ENCODE assay signal across 20 cellular contexts in genomic region chr7:19815546-19815945, GRCh38. TPM values are rescaled to one million over a fixed set of nuclear protein-coding genes. Genes with fewer than 3 reads are reported as not detected.
"Had no signal": no experiment of that assay in that cellular context is flagged by ENCODE, and none has a peak within 500 bp of the region (broad histone marks: within the 10 kb centered on the region; RNA-seq: fewer than 3 reads in every experiment).

No MANE protein-coding gene starts in this region.

- H3K4me1 ChIP-seq: transverse colon had no signal

- H3K9me3 ChIP-seq: transverse colon had no signal

- H3K36me3 ChIP-seq: transverse colon had no signal

- H3K79me2 ChIP-seq: hepatocyte had no signal

- H2AFZ ChIP-seq: hepatocyte had no signal

- H3K27me3 ChIP-seq: hepatocyte, transverse colon had no signal

- H3K27ac ChIP-seq: hepatocyte, transverse colon had no signal

- DNase-seq: activated B cell treated with CpG ODN at 0.5 μM for 24 hours; activated CD4-positive, alpha-beta memory T cell treated with anti-CD3 and anti-CD28 coated beads for 36 hours; activated CD4-positive, alpha-beta T cell treated with anti-CD3 and anti-CD28 coated beads for 4 hours; activated naive CD4-positive, alpha-beta T cell treated with Interleukin-2 at 50 U/mL for 16 hours; activated naive CD8-positive, alpha-beta T cell treated with anti-CD3 and anti-CD28 coated beads for 36 hours; activated T-cell treated with anti-CD3 and anti-CD28 coated beads, Interleukin-2, amount 50 U/mL, for 48 hours; effector CD4-positive, alpha-beta T cell; erythroblast; foreskin melanocyte; glutamatergic neuron; left colon; nephron progenitor cell; nucleus accumbens; stimulated activated CD4-positive, alpha-beta T cell treated with anti-CD3 and anti-CD28 coated beads, Interleukin-2, amount 100 ng/mL, for 48 hours; stimulated activated CD8-positive, alpha-beta memory T cell treated with anti-CD3 and anti-CD28 coated beads, Interleukin-4, amount 100 ng/mL, for 48 hours; stimulated activated naive B cell treated with anti-CD40 and anti-IgM and Interleukin-4, amounts not matched to agents 10 μg/mL and 1 μg/mL and 100 μg/mL, for 72 hours; T-helper 9 cell; transverse colon had no signal

- H3K4me3 ChIP-seq: hepatocyte, smooth muscle cell, transverse colon had no signal

- H3K4me2 ChIP-seq: hepatocyte, smooth muscle cell had no signal

RNA-seq across cellular contexts. Expression of gene TMEM196, which starts 42.1 kb away (rescaled TPM):
- polyA plus RNA-seq: hepatocyte, smooth muscle cell had no signal
